2 cellular contexts compared by ENCODE assay signal in genomic region chr20:63960654-63961621, GRCh38. TPM values are rescaled to one million over a fixed set of nuclear protein-coding genes. Genes with fewer than 3 reads are reported as not detected.
"Had no signal": no experiment of that assay in that cellular context is flagged by ENCODE, and none has a peak within 500 bp of the region (broad histone marks: within the 10 kb centered on the region; RNA-seq: fewer than 3 reads in every experiment).

No MANE protein-coding gene starts in this region.

RNA-seq across cellular contexts. Expression of gene SAMD10, which starts 18.5 kb away (rescaled TPM):
- total RNA-seq: SJCRH30, SK-MEL-5 had no signal
